7 cellular contexts compared by ENCODE assay signal in genomic region chr7:30197438-30197837, GRCh38.
"Had no signal": no experiment of that assay in that cellular context is flagged by ENCODE, and none has a peak within 500 bp of the region (broad histone marks: within the 10 kb centered on the region; RNA-seq: fewer than 3 reads in every experiment).

No MANE protein-coding gene starts in this region.

- DNase-seq: GDM1, GF-D8 had no signal

- H3K4me3 ChIP-seq: GM12878 had no signal

- FAIRE-seq: GM12878, GM12891, GM12892, GM18507, GM19239 had no signal
